8 cellular contexts compared by ENCODE assay signal in the genomic region with DNA sequence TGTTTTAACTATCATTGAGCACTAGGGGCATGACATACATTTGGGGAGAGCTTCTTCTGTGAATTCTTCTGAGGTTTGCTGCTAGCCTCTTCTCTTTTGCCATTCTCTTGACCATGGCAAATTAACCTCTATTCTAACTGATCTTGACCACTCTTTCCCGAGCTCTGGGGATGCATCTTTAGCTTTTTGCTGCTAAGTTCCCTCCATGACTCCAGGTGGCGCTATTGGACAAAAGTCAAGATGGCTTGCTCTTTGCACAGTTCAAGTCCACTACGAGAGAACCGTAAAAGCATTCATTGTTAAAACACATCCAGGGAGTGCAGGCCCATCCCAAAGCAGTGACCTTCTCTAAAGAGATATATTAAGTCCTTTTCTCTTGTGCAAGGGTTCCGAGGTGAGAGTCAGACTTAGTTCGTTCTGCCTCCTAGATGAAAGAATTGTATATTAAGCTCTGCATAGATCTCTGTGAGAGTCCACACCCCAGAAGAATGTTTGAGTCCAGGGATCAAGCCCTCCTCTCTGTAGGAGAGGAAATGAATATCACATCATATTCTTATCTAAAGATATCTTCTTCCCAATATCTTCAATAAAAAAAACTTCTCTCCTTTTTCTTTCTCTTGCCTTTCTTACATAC.
DNase-seq lines count a peak whose midpoint lies in the region; ATAC-seq and TF ChIP-seq lines count a peak whose summit lies in the region.

No MANE protein-coding gene starts in this region.

- peak; percentile 29 to 52 for DNase-seq in AML-193 (lab: John Stamatoyannopoulos, UW)
- peak; percentile 39 for DNase-seq in MV-4-11 (lab: John Stamatoyannopoulos, UW)
- DNase-seq in SHP77 treated with DMSO at 0.1 percent for 48 hours (lab: John Stamatoyannopoulos, UW), result peak; percentile 95
- peak; percentile 8 for DNase-seq in fibroblast of peridontal ligament (ENCODE audit: extremely low read depth)
- peak; percentile 39 for DNase-seq in retinal pigment epithelial cell (ENCODE audit: low read depth)
- no peak for DNase-seq in activated gamma-delta T cell (lab: John Stamatoyannopoulos, UW)

- peak; percentile 93 for TF ChIP-seq CTCF in retinal pigment epithelial cell (conservative IDR thresholded peaks at IDR 0.05; ENCODE audit: low read depth, low read length)

- H3K4me3 ChIP-seq in retinal pigment epithelial cell (ENCODE audit: low read length), result no peak overlapping the region

- ATAC-seq in GM21360 (IDR thresholded peaks at IDR 0.05; ENCODE audit: unreplicated experiment) (peak; percentile 75), HG02852 (IDR thresholded peaks at IDR 0.05; ENCODE audit: unreplicated experiment) (no peak)
